Comparison of ENCODE assay signal across 13 cellular contexts in the genomic region with DNA sequence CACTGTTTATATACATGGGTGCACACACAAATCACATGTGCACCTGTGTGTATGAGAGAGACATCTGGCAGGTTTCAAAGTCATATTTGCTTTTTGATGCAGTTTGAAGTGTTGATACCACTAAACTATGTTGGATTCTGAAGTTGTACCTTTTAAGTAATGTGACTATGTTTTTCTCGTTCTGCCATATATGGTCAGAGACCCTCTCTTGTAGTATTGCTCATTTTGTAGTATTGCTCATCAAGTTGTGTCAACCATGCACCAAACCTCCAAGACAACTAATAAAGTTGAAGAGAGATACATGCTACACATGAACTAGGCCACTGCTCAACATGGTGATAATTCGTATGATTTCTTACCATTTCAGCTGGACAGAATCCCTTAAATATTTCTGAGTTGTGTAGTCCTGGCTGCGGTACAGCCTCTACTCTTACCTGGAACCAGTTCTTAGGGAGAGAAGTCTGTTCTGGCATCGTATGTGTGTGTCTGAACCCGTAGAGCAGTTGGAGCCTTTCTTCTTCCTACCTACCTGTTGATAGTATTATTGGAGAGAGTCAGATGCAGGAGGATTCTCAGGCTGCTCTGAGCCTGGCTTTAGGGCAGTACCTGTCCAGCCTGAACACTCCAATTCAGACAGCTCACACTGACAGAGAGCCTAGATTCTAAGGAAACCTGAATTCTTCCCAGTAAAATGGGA.
A peak's percentile ranks its signal among the peaks of the same experiment; 100 is the strongest.
DNase-seq lines count a peak whose midpoint lies in the region; ATAC-seq, FAIRE-seq and TF ChIP-seq lines count a peak whose summit lies in the region.
"Had no signal": no experiment of that assay in that cellular context is flagged by ENCODE, and none has a peak within 500 bp of the region (broad histone marks: within the 10 kb centered on the region; RNA-seq: fewer than 3 reads in every experiment).

No MANE protein-coding gene starts in this region.

- intact Hi-C loops in kidney (cut with DNase I), result no loop called here

- no peak for TF ChIP-seq CTCF in kidney (IDR thresholded peaks at IDR 0.05; ENCODE audit: borderline replicate concordance, extremely low read depth, insufficient read depth)
- no peak for TF ChIP-seq CTCF in suprapubic skin (IDR thresholded peaks at IDR 0.05)

- peak overlapping the region; percentile 11 to 76 for H3K4me3 ChIP-seq in kidney (ENCODE audit: low read length in 2 of 2)
- H3K4me3 ChIP-seq in suprapubic skin, result peak overlapping the region; percentile 65

- H3K36me3 Mint-ChIP-seq in activated T-cell treated with anti-CD3 and anti-CD28 coated beads, Interleukin-2, amount 50 U/mL, for 4 hours (ENCODE audit: insufficient read depth), result peaks cover 9% of the 10 kb centered on the region
- peaks cover 29 to 30% of the 10 kb centered on the region in 2 donors for H3K36me3 Mint-ChIP-seq in activated naive CD4-positive, alpha-beta T cell treated with anti-CD3 and anti-CD28 coated beads, Interleukin-2, amount 50 U/mL, for 72 hours

- peak overlapping the region; percentile 99 to 100 for H3K27ac Mint-ChIP-seq in activated naive CD4-positive, alpha-beta T cell treated with anti-CD3 and anti-CD28 coated beads, Interleukin-2, amount 50 U/mL, for 72 hours

- peak; percentile 32 for ATAC-seq in activated T-cell treated with anti-CD3 and anti-CD28 coated beads, Interleukin-2, amount 50 U/mL, for 4 hours
- peak in 1 of 2 donors; percentile 34 for ATAC-seq in activated naive CD4-positive, alpha-beta T cell treated with anti-CD3 and anti-CD28 coated beads, Interleukin-2, amount 50 U/mL, for 72 hours
- no peak for ATAC-seq in GM21528 (IDR thresholded peaks at IDR 0.05; ENCODE audit: low FRiP score, unreplicated experiment)
- no peak for ATAC-seq in HG02642 (IDR thresholded peaks at IDR 0.05; ENCODE audit: poor library complexity, unreplicated experiment)
- no peak for ATAC-seq in GM18868 (IDR thresholded peaks at IDR 0.05; ENCODE audit: unreplicated experiment)

- H3K27me3 Mint-ChIP-seq in activated T-cell treated with anti-CD3 and anti-CD28 coated beads, Interleukin-2, amount 50 U/mL, for 4 hours (ENCODE audit: low read depth), result no peaks in the 10 kb centered on the region

- peaks cover 0 to 17% of the 10 kb centered on the region in 2 donors for H3K4me1 ChIP-seq in kidney (ENCODE audit: control insufficient read depth in 1 of 2, insufficient read depth in 1 of 2, low read depth in 1 of 2, low read length in 2 of 2)
- H3K4me1 ChIP-seq in suprapubic skin, result peaks cover 56% of the 10 kb centered on the region

- H3K4me1 Mint-ChIP-seq in activated T-cell treated with anti-CD3 and anti-CD28 coated beads, Interleukin-2, amount 50 U/mL, for 4 hours (ENCODE audit: low read depth), result peaks cover 82% of the 10 kb centered on the region

- no peak for TF ChIP-seq EP300 in suprapubic skin (IDR thresholded peaks at IDR 0.05)

- no peak for TF ChIP-seq POLR2A in suprapubic skin (IDR thresholded peaks at IDR 0.05)

- H3K27ac ChIP-seq in kidney (ENCODE audit: low read depth in 2 of 2, low read length in 2 of 2), result no peak overlapping the region
- H3K27ac ChIP-seq in suprapubic skin, result peak overlapping the region; percentile 17

- H3K9me3 ChIP-seq in kidney (ENCODE audit: control insufficient read depth in 1 of 2, low read length in 2 of 2), result no peaks in the 10 kb centered on the region
- H3K9me3 ChIP-seq in suprapubic skin, result no peaks in the 10 kb centered on the region

- no peaks in the 10 kb centered on the region for H3K36me3 ChIP-seq in kidney (ENCODE audit: control insufficient read depth in 1 of 2, insufficient read depth in 2 of 2, low read length in 2 of 2)
- no peaks in the 10 kb centered on the region for H3K36me3 ChIP-seq in suprapubic skin

- no peak for DNase-seq in activated T-cell treated with anti-CD3 and anti-CD28 coated beads, Interleukin-2, amount 50 U/mL, for 4 hours
- DNase-seq in activated T-cell treated with anti-CD3 and anti-CD28 coated beads for 4 hours (no peak), kidney (no peak), suprapubic skin (ENCODE audit: low spot score in 2 of 2) (no peak)
- DNase-seq in activated naive CD4-positive, alpha-beta T cell treated with anti-CD3 and anti-CD28 coated beads, Interleukin-2, amount 50 U/mL, for 72 hours (ENCODE audit: low spot score in 2 of 2), result no peak
- DNase-seq: activated gamma-delta T cell treated with Interleukin-2 at 50 U/mL for 16 hours; midbrain; NCI-H524; stimulated activated CD4-positive, alpha-beta T cell treated with anti-CD3 and anti-CD28 coated beads, Interleukin-1b, Interleukin-23, amount 100 ng/mL, for 48 hours; SW 1271 had no signal

- FAIRE-seq in kidney (lab: Jason Lieb, UNC), result no peak

- H3K9me3 Mint-ChIP-seq in activated T-cell treated with anti-CD3 and anti-CD28 coated beads, Interleukin-2, amount 50 U/mL, for 4 hours, result no peaks in the 10 kb centered on the region
- no peaks in the 10 kb centered on the region for H3K9me3 Mint-ChIP-seq in activated naive CD4-positive, alpha-beta T cell treated with anti-CD3 and anti-CD28 coated beads, Interleukin-2, amount 50 U/mL, for 72 hours

- no peaks in the 10 kb centered on the region for H3K27me3 ChIP-seq in suprapubic skin

- 55% methylated on average over 5 of the region's 5 CpGs for WGBS in suprapubic skin

- peak overlapping the region; percentile 94 for H3K4me3 Mint-ChIP-seq in activated T-cell treated with anti-CD3 and anti-CD28 coated beads, Interleukin-2, amount 50 U/mL, for 4 hours

- peak overlapping the region in 1 of 2 donors; percentile 35 for H3K9ac ChIP-seq in kidney (ENCODE audit: low read length in 2 of 2)

Comparison
In these comparisons a context has a peak if more than half of its experiments do, and no peak if none do; other contexts are left out.
1. ATAC-seq: peak in activated T-cell treated with anti-CD3 and anti-CD28 coated beads, Interleukin-2, amount 50 U/mL, for 4 hours (2 of 2); none in GM21528 (single experiment), HG02642 (single experiment) and GM18868 (single experiment).